ENCODE assay signal across 16 cellular contexts in genomic region chr2:241312082-241312481, GRCh38. TPM values are rescaled to one million over a fixed set of nuclear protein-coding genes. Genes with fewer than 3 reads are reported as not detected.
DNase-seq lines count a peak whose midpoint lies in the region; ATAC-seq and TF ChIP-seq lines count a peak whose summit lies in the region.
"Had no signal": no experiment of that assay in that cellular context is flagged by ENCODE, and none has a peak within 500 bp of the region (broad histone marks: within the 10 kb centered on the region; RNA-seq: fewer than 3 reads in every experiment).

No MANE protein-coding gene starts in this region.

- TF ChIP-seq CTCF in natural killer cell (IDR thresholded peaks at IDR 0.05): no peak
- TF ChIP-seq CTCF in RWPE2 (IDR thresholded peaks at IDR 0.05; ENCODE audit: poor library complexity, severe bottlenecking): no peak
- TF ChIP-seq CTCF in fibroblast of villous mesenchyme (IDR thresholded peaks at IDR 0.05; ENCODE audit: insufficient read depth, low read depth, low read length): no peak
- TF ChIP-seq CTCF in type B pancreatic cell (conservative IDR thresholded peaks at IDR 0.05): no peak

- H3K27ac ChIP-seq in RWPE2 (ENCODE audit: poor library complexity, severe bottlenecking): peak overlapping the region; percentile 83
- H3K27ac ChIP-seq: upper lobe of left lung had no signal

- H3K27me3 ChIP-seq in RWPE2 (ENCODE audit: insufficient read depth, poor library complexity, severe bottlenecking): no peaks in the 10 kb centered on the region
- H3K27me3 ChIP-seq: upper lobe of left lung had no signal

- peaks cover 33% of the 10 kb centered on the region for H3K36me3 ChIP-seq in RWPE2 (ENCODE audit: low read depth)
- H3K36me3 ChIP-seq: upper lobe of left lung had no signal

- H3K9me3 Mint-ChIP-seq in natural killer cell treated with Interleukin-12 subunit alpha and Interleukin-12 subunit beta and Interleukin-15 and Interleukin-18, amount 100 ng/mL, for 72 hours: no peaks in the 10 kb centered on the region
- no peaks in the 10 kb centered on the region for H3K9me3 Mint-ChIP-seq in natural killer cell
- H3K9me3 Mint-ChIP-seq in type B pancreatic cell: no peaks in the 10 kb centered on the region
- H3K9me3 Mint-ChIP-seq: CD14-positive monocyte; dendritic cell treated with granulocyte-macrophage colony-stimulating factor and Interleukin-4, amounts not matched to agents 40 ng/mL and 50 ng/mL, for 4 days; memory B cell had no signal

- H3K4me3 Mint-ChIP-seq in natural killer cell treated with Interleukin-12 subunit alpha and Interleukin-12 subunit beta and Interleukin-15 and Interleukin-18, amount 100 ng/mL, for 72 hours: peak overlapping the region; percentile 39
- H3K4me3 Mint-ChIP-seq in natural killer cell: no peak overlapping the region
- peak overlapping the region; percentile 26 for H3K4me3 Mint-ChIP-seq in type B pancreatic cell
- H3K4me3 Mint-ChIP-seq: CD14-positive monocyte; dendritic cell treated with granulocyte-macrophage colony-stimulating factor and Interleukin-4, amounts not matched to agents 40 ng/mL and 50 ng/mL, for 4 days; memory B cell had no signal

- H3K9me3 ChIP-seq in RWPE2 (ENCODE audit: severe bottlenecking): no peaks in the 10 kb centered on the region
- H3K9me3 ChIP-seq: HAP-1, upper lobe of left lung had no signal

- H3K27ac Mint-ChIP-seq in natural killer cell treated with Interleukin-12 subunit alpha and Interleukin-12 subunit beta and Interleukin-15 and Interleukin-18, amount 100 ng/mL, for 72 hours: peak overlapping the region in 1 of 2 donors; percentile 26
- H3K27ac Mint-ChIP-seq in natural killer cell (peak overlapping the region in 1 of 2 donors; percentile 2), type B pancreatic cell (no peak overlapping the region)
- H3K27ac Mint-ChIP-seq: dendritic cell treated with granulocyte-macrophage colony-stimulating factor and Interleukin-4, amounts not matched to agents 40 ng/mL and 50 ng/mL, for 4 days; memory B cell had no signal

- peaks cover 42% of the 10 kb centered on the region for H3K4me1 ChIP-seq in RWPE2 (ENCODE audit: insufficient read depth, poor library complexity, severe bottlenecking)

- H3K36me3 Mint-ChIP-seq in natural killer cell treated with Interleukin-12 subunit alpha and Interleukin-12 subunit beta and Interleukin-15 and Interleukin-18, amount 100 ng/mL, for 72 hours: peaks cover 5% of the 10 kb centered on the region
- H3K36me3 Mint-ChIP-seq in natural killer cell (no peaks in the 10 kb centered on the region), type B pancreatic cell (peaks cover 19% of the 10 kb centered on the region)
- H3K36me3 Mint-ChIP-seq: memory B cell had no signal

- no peaks in the 10 kb centered on the region for H3K27me3 Mint-ChIP-seq in natural killer cell treated with Interleukin-12 subunit alpha and Interleukin-12 subunit beta and Interleukin-15 and Interleukin-18, amount 100 ng/mL, for 72 hours
- H3K27me3 Mint-ChIP-seq in natural killer cell (ENCODE audit: low read depth in 2 of 2): no peaks in the 10 kb centered on the region
- peaks cover 4% of the 10 kb centered on the region for H3K27me3 Mint-ChIP-seq in type B pancreatic cell
- H3K27me3 Mint-ChIP-seq: dendritic cell treated with granulocyte-macrophage colony-stimulating factor and Interleukin-4, amounts not matched to agents 40 ng/mL and 50 ng/mL, for 4 days; memory B cell had no signal

- peaks cover 48 to 56% of the 10 kb centered on the region in 2 donors for H3K4me1 Mint-ChIP-seq in natural killer cell treated with Interleukin-12 subunit alpha and Interleukin-12 subunit beta and Interleukin-15 and Interleukin-18, amount 100 ng/mL, for 72 hours (ENCODE audit: low read depth in 2 of 2)
- H3K4me1 Mint-ChIP-seq in natural killer cell (peaks cover 56 to 67% of the 10 kb centered on the region in 2 donors), type B pancreatic cell (ENCODE audit: unreplicated experiment) (peaks cover 43% of the 10 kb centered on the region)

- no peak for DNase-seq in natural killer cell treated with Interleukin-12 subunit alpha and Interleukin-12 subunit beta and Interleukin-15 and Interleukin-18, amount 100 ng/mL, for 72 hours (ENCODE audit: low spot score)
- DNase-seq in natural killer cell (no peak), RWPE2 (ENCODE audit: low spot score) (no peak), fibroblast of villous mesenchyme (ENCODE audit: low read depth) (peak; percentile 83), type B pancreatic cell (ENCODE audit: extremely low spot score, unreplicated experiment) (no peak), NCI-H187 treated with DMSO at 0.1 percent for 48 hours (lab: John Stamatoyannopoulos, UW) (no peak), cerebellar nuclear complex (lab: John Stamatoyannopoulos, UW) (no peak), T1000 (lab: John Stamatoyannopoulos, UW) (no peak)
- DNase-seq: activated gamma-delta T cell treated with Interleukin-2 at 50 U/mL for 16 hours, NCI-H510A, SHP77 treated with DMSO at 0.1 percent for 48 hours, upper lobe of left lung had no signal

- intact Hi-C loops in natural killer cell (cut with micrococcal nuclease): loop anchor here (10.0 kb wide), 1 partner anchor 747 kb away; the partner anchor contains the start of genes DUSP28 and RNPEPL1

- no peak overlapping the region for H3K4me3 ChIP-seq in RWPE2 (ENCODE audit: severe bottlenecking)
- H3K4me3 ChIP-seq in fibroblast of villous mesenchyme (ENCODE audit: low read depth, low read length): no peak overlapping the region
- H3K4me3 ChIP-seq: HAP-1, upper lobe of left lung had no signal

- ATAC-seq in natural killer cell treated with Interleukin-12 subunit alpha and Interleukin-12 subunit beta and Interleukin-15 and Interleukin-18, amount 100 ng/mL, for 72 hours: no peak
- ATAC-seq in natural killer cell (no peak), RWPE2 (ENCODE audit: low read depth) (peak; percentile 26)

RNA-seq across cellular contexts. Expression of gene HDLBP, which starts 3.4 kb away (rescaled TPM):
- total RNA-seq in natural killer cell treated with Interleukin-12 subunit alpha and Interleukin-12 subunit beta and Interleukin-15 and Interleukin-18, amount 100 ng/mL, for 72 hours: 100 to 1,000 TPM; 295 to 479 TPM
- total RNA-seq in natural killer cell (100 to 1,000 TPM; 170 to 200 (median 177) TPM), fibroblast of villous mesenchyme (1,089 and 1,343 TPM in 2 replicates), type B pancreatic cell (ENCODE audit: low replicate concordance) (466 and 659 TPM in 2 replicates)

RNA-seq across cellular contexts. Expression of gene SEPTIN2, which starts 3.6 kb away (rescaled TPM):
- total RNA-seq in natural killer cell treated with Interleukin-12 subunit alpha and Interleukin-12 subunit beta and Interleukin-15 and Interleukin-18, amount 100 ng/mL, for 72 hours: 100 to 1,000 TPM; 246 to 264 TPM
- total RNA-seq in natural killer cell: 100 to 1,000 TPM; 275 to 315 (median 275) TPM
- total RNA-seq in fibroblast of villous mesenchyme: 426 and 577 TPM in 2 replicates
- 333 and 425 TPM in 2 replicates for total RNA-seq in type B pancreatic cell (ENCODE audit: low replicate concordance)

RNA-seq across cellular contexts. Expression of gene FARP2, which starts 44.0 kb away (rescaled TPM):
- total RNA-seq in natural killer cell treated with Interleukin-12 subunit alpha and Interleukin-12 subunit beta and Interleukin-15 and Interleukin-18, amount 100 ng/mL, for 72 hours: 10 to 100 TPM; 49.2 to 77.3 TPM
- total RNA-seq in natural killer cell (10 to 100 TPM; 26.8 to 40.6 (median 31.6) TPM), fibroblast of villous mesenchyme (34.1 and 37.6 TPM in 2 replicates), type B pancreatic cell (ENCODE audit: low replicate concordance) (62.5 and 71.1 TPM in 2 replicates)
